26 cellular contexts compared by ENCODE assay signal in genomic region chr7:15925608-15926007, GRCh38.
DNase-seq lines count a peak whose midpoint lies in the region; ATAC-seq and TF ChIP-seq lines count a peak whose summit lies in the region.
"Had no signal": no experiment of that assay in that cellular context is flagged by ENCODE, and none has a peak within 500 bp of the region (broad histone marks: within the 10 kb centered on the region; RNA-seq: fewer than 3 reads in every experiment).

No MANE protein-coding gene starts in this region.

- H3K27ac ChIP-seq in OCI-LY3 (ENCODE audit: low read length) (peak overlapping the region; percentile 34; the same call in 1 of the 2 replicates), right atrium auricular region (no peak overlapping the region)
- H3K27ac ChIP-seq: brain microvascular endothelial cell, left lung, Peyer's patch, thoracic aorta had no signal

- DNase-seq in iPS-NIHi11 (ENCODE audit: low spot score) = no peak
- DNase-seq in activated gamma-delta T cell treated with Interleukin-2 at 50 U/mL for 16 hours = no peak
- DNase-seq in right atrium auricular region (ENCODE audit: low spot score) = no peak
- DNase-seq: activated CD4-positive, alpha-beta T cell treated with anti-CD3 and anti-CD28 coated beads, Interleukin-2, amount 50 U/mL, for 4 hours; activated CD8-positive, alpha-beta memory T cell treated with anti-CD3 and anti-CD28 coated beads, Interleukin-2, amount 50 U/mL, for 4 hours; activated naive CD4-positive, alpha-beta T cell treated with anti-CD3 and anti-CD28 coated beads, Interleukin-2, amount 50 U/mL, for 16 hours; AML-193; amygdala; brain microvascular endothelial cell; CD4-positive, alpha-beta T cell; glutamatergic neuron; islet precursor cell; Kasumi-1; left lung; NCI-H1436 treated with DMSO at 0.1 percent for 48 hours; Peyer's patch; SHP77 treated with DMSO at 0.1 percent for 48 hours; stimulated activated naive CD4-positive, alpha-beta T cell treated with Interleukin-2 at 50 U/mL for 16 hours had no signal

- H3K9ac ChIP-seq in OCI-LY3 (ENCODE audit: low read length) = no peak overlapping the region

- no peaks in the 10 kb centered on the region for H3K9me3 ChIP-seq in OCI-LY3 (ENCODE audit: insufficient read depth, low read length)
- H3K9me3 ChIP-seq in right atrium auricular region = peaks cover 0 to 24% of the 10 kb centered on the region in 2 donors
- H3K9me3 ChIP-seq: Peyer's patch, thoracic aorta had no signal

- no peaks in the 10 kb centered on the region for H3K27me3 ChIP-seq in OCI-LY3 (ENCODE audit: low read depth, low read length)
- no peaks in the 10 kb centered on the region for H3K27me3 ChIP-seq in right atrium auricular region
- H3K27me3 ChIP-seq: brain microvascular endothelial cell, left lung, Peyer's patch had no signal

- H3K4me1 ChIP-seq in OCI-LY3 (ENCODE audit: low read length) = peaks cover 23% of the 10 kb centered on the region
- H3K4me1 ChIP-seq in right atrium auricular region = peaks cover 0 to 6% of the 10 kb centered on the region in 2 donors
- H3K4me1 ChIP-seq: left lung, Peyer's patch had no signal

- no peaks in the 10 kb centered on the region for H3K79me2 ChIP-seq in OCI-LY3 (ENCODE audit: low read length)

- H3K4me2 ChIP-seq in OCI-LY3 (ENCODE audit: low read length) = peak overlapping the region; percentile 24; the same call in 1 of the 2 replicates

- H2AFZ ChIP-seq in OCI-LY3 (ENCODE audit: low read depth, low read length) = no peak overlapping the region

- no peak overlapping the region for H3K4me3 ChIP-seq in OCI-LY3 (ENCODE audit: low read length)
- H3K4me3 ChIP-seq in right atrium auricular region = no peak overlapping the region
- H3K4me3 ChIP-seq: left lung, Peyer's patch, thoracic aorta had no signal

- no peaks in the 10 kb centered on the region for H4K20me1 ChIP-seq in OCI-LY3 (ENCODE audit: insufficient read depth, low read length)

- ATAC-seq in GM18511 (IDR thresholded peaks at IDR 0.05; ENCODE audit: unreplicated experiment) (peak; percentile 62), HG02571 (IDR thresholded peaks at IDR 0.05; ENCODE audit: unreplicated experiment) (peak; percentile 72), HG02884 (IDR thresholded peaks at IDR 0.05; ENCODE audit: unreplicated experiment) (peak; percentile 52)
- ATAC-seq: activated CD4-positive, CD25-positive, alpha-beta regulatory T cell treated with anti-CD3 and anti-CD28 coated beads, Interleukin-2, amount 50 U/mL, for 24 hours; esophagus mucosa; HepG2; left lung had no signal

- H3K36me3 ChIP-seq in OCI-LY3 (replicated peaks; ENCODE audit: low read depth, low read length) (no peaks in the 10 kb centered on the region), right atrium auricular region (no peaks in the 10 kb centered on the region)
- H3K36me3 ChIP-seq: brain microvascular endothelial cell, left lung, Peyer's patch, thoracic aorta had no signal

- TF ChIP-seq CTCF in OCI-LY3 (IDR thresholded peaks at IDR 0.05; ENCODE audit: low read depth, low read length) = no peak
- TF ChIP-seq CTCF in right atrium auricular region (IDR thresholded peaks at IDR 0.05) = no peak
